Comparison of ENCODE assay signal across 2 cellular contexts in genomic region chr12:92363295-92364146, GRCh38.
TF ChIP-seq lines count a peak whose summit lies in the region.

No MANE protein-coding gene starts in this region.

TF ChIP-seq in SK-N-SH, 30 proteins besides CTCF, POLR2A, EP300 and RAD21 (continued from another document):
- 0 out of 2 replicates have a peak, but pooled peaks have one; percentile 40 for TF ChIP-seq RCOR1 (IDR thresholded peaks at IDR 0.05; ENCODE audit: low read length)

TF ChIP-seq in K562, 482 proteins besides CTCF, POLR2A, EP300 and RAD21 (continued from another document and continues in another):
- no peak for TF ChIP-seq FIP1L1 (IDR thresholded peaks at IDR 0.05; ENCODE audit: low read depth, low read length, poor library complexity, severe bottlenecking)
- no peak for TF ChIP-seq ZBTB11 (CRISPR knock-in tag; IDR thresholded peaks at IDR 0.05)
- TF ChIP-seq YY1 (IDR thresholded peaks at IDR 0.05; ENCODE audit: borderline replicate concordance in 1 of 3, control insufficient read depth in 1 of 3, extremely low read depth in 1 of 3, insufficient read depth in 3 of 3, insufficient read length in 1 of 3, insufficient replicate concordance in 2 of 3, low read depth in 1 of 3, low read length in 2 of 3): peak in 2 of 3 experiments; percentile 7 to 14
- no peak for TF ChIP-seq MEIS2 (IDR thresholded peaks at IDR 0.05; ENCODE audit: partially characterized antibody)
- TF ChIP-seq ETV5 (CRISPR knock-in tag; IDR thresholded peaks at IDR 0.05; ENCODE audit: low read depth): no peak
- peak; percentile 73 for TF ChIP-seq CBFA2T3 (IDR thresholded peaks at IDR 0.05)
- no peak for TF ChIP-seq POLR2G (IDR thresholded peaks at IDR 0.05; ENCODE audit: low read depth, low read length)
- peak; percentile 20; the same call in 1 of the 2 replicates for TF ChIP-seq CTBP1 (IDR thresholded peaks at IDR 0.05; ENCODE audit: borderline replicate concordance)
- no peak for TF ChIP-seq PTTG1 (tag; IDR thresholded peaks at IDR 0.05; ENCODE audit: low read depth)
- TF ChIP-seq ZBTB49 (CRISPR knock-in tag; IDR thresholded peaks at IDR 0.05; ENCODE audit: borderline replicate concordance): no peak
- TF ChIP-seq MECOM (CRISPR knock-in tag; IDR thresholded peaks at IDR 0.05): 0 out of 2 replicates have a peak, but pooled peaks have one; percentile 22
- TF ChIP-seq ZBTB8A (IDR thresholded peaks at IDR 0.05; ENCODE audit: partially characterized antibody): no peak
- TF ChIP-seq KDM2B (CRISPR knock-in tag; IDR thresholded peaks at IDR 0.05): no peak
- no peak for TF ChIP-seq FOS (IDR thresholded peaks at IDR 0.05; ENCODE audit: extremely low read depth, insufficient read length)
- no peak for TF ChIP-seq SRSF9 (IDR thresholded peaks at IDR 0.05; ENCODE audit: borderline replicate concordance, low read depth, low read length)
- TF ChIP-seq IFI16 (CRISPR knock-in tag; IDR thresholded peaks at IDR 0.05): no peak
- TF ChIP-seq ZBTB17 (CRISPR knock-in tag; IDR thresholded peaks at IDR 0.05): peak; percentile 85
- no peak for TF ChIP-seq GATA2 (CRISPR knock-in tag; IDR thresholded peaks at IDR 0.05)
- TF ChIP-seq HDAC2 (IDR thresholded peaks at IDR 0.05): no peak
- no peak for TF ChIP-seq BRD4 (IDR thresholded peaks at IDR 0.05)
- no peak for TF ChIP-seq RNF219 (CRISPR knock-in tag; IDR thresholded peaks at IDR 0.05)
- TF ChIP-seq CGGBP1 (CRISPR knock-in tag; IDR thresholded peaks at IDR 0.05): no peak
- TF ChIP-seq KAT2B (IDR thresholded peaks at IDR 0.05; ENCODE audit: low read depth, low read length): no peak
- TF ChIP-seq ZKSCAN8 (CRISPR knock-in tag; IDR thresholded peaks at IDR 0.05): no peak
- TF ChIP-seq ZBTB43 (CRISPR knock-in tag; IDR thresholded peaks at IDR 0.05): no peak
- TF ChIP-seq POLR3G (IDR thresholded peaks at IDR 0.05; ENCODE audit: extremely low read depth, insufficient read length, insufficient replicate concordance): no peak
- TF ChIP-seq CHD2 (IDR thresholded peaks at IDR 0.05; ENCODE audit: low read depth, low read length): no peak
- no peak for TF ChIP-seq ZNF431 (CRISPR knock-in tag; IDR thresholded peaks at IDR 0.05)
- TF ChIP-seq HBP1 (CRISPR knock-in tag; IDR thresholded peaks at IDR 0.05): no peak
- TF ChIP-seq HDAC1 (IDR thresholded peaks at IDR 0.05): 0 out of 4 replicates have a peak, but pooled peaks of 1 of the 2 experiments have one; percentile 19
- TF ChIP-seq BMI1 (IDR thresholded peaks at IDR 0.05; ENCODE audit: low read length): no peak
- TF ChIP-seq TRIM28 (IDR thresholded peaks at IDR 0.05): no peak
- no peak for TF ChIP-seq SMARCC2 (IDR thresholded peaks at IDR 0.05; ENCODE audit: low read depth)
- no peak for TF ChIP-seq CEBPZ (IDR thresholded peaks at IDR 0.05; ENCODE audit: borderline replicate concordance, low read depth, low read length)
- TF ChIP-seq FOSL1 (tag; conservative IDR thresholded peaks at IDR 0.05): no peak
- no peak for TF ChIP-seq HOMEZ (CRISPR knock-in tag; IDR thresholded peaks at IDR 0.05)
- TF ChIP-seq L3MBTL2 (IDR thresholded peaks at IDR 0.05): peak; percentile 75
- no peak for TF ChIP-seq ZNF445 (CRISPR knock-in tag; IDR thresholded peaks at IDR 0.05; ENCODE audit: low read depth)
- 0 out of 2 replicates have a peak, but pooled peaks have one; percentile 4 for TF ChIP-seq ESRRA (IDR thresholded peaks at IDR 0.05; ENCODE audit: borderline replicate concordance, low read depth)
- no peak for TF ChIP-seq XRCC3 (IDR thresholded peaks at IDR 0.05)
- TF ChIP-seq RBM34 (IDR thresholded peaks at IDR 0.05; ENCODE audit: borderline replicate concordance, insufficient read depth, low read length): no peak
- no peak for TF ChIP-seq FOXJ2 (tag; IDR thresholded peaks at IDR 0.05)
- TF ChIP-seq CREB3L1 (IDR thresholded peaks at IDR 0.05; ENCODE audit: borderline replicate concordance, low read depth): no peak
- TF ChIP-seq ZNF133 (CRISPR knock-in tag; IDR thresholded peaks at IDR 0.05): no peak
- TF ChIP-seq CBX1 (IDR thresholded peaks at IDR 0.05; ENCODE audit: low read depth): no peak
- no peak for TF ChIP-seq CBX3 (IDR thresholded peaks at IDR 0.05; ENCODE audit: borderline replicate concordance in 1 of 2, low read length in 2 of 2)
